ENCODE assay signal across 1 cellular context in genomic region chr16:30956601-30957455, GRCh38.
TF ChIP-seq lines count a peak whose summit lies in the region.

No MANE protein-coding gene starts in this region.

TF ChIP-seq in HepG2, 621 proteins besides CTCF, POLR2A, EP300 and RAD21 (continued from another document and continues in another):
- no peak for TF ChIP-seq ZFP36 (IDR thresholded peaks at IDR 0.05; ENCODE audit: borderline replicate concordance, low read depth, low read length, partially characterized antibody)
- TF ChIP-seq NKX3-1 (CRISPR knock-in tag; IDR thresholded peaks at IDR 0.05), result peak; percentile 19; the same call in 1 of the 2 replicates
- peak; percentile 45; the same call in 1 of the 2 replicates for TF ChIP-seq DPF2 (CRISPR knock-in tag; IDR thresholded peaks at IDR 0.05; ENCODE audit: borderline replicate concordance, low read depth)
- TF ChIP-seq ZNF468 (CRISPR knock-in tag; IDR thresholded peaks at IDR 0.05), result no peak
- no peak for TF ChIP-seq TRIM24 (CRISPR knock-in tag; IDR thresholded peaks at IDR 0.05)
- no peak for TF ChIP-seq NR2F6 (IDR thresholded peaks at IDR 0.05)
- TF ChIP-seq NR2F6 (CRISPR knock-in tag; IDR thresholded peaks at IDR 0.05), result no peak; the same call in 1 of the 2 replicates
- TF ChIP-seq KDM1A (CRISPR knock-in tag; IDR thresholded peaks at IDR 0.05), result peak; percentile 99
- peak; percentile 56; the same call in 1 of the 2 replicates for TF ChIP-seq ZNF264 (CRISPR knock-in tag; IDR thresholded peaks at IDR 0.05)
- TF ChIP-seq ZNF446 (CRISPR knock-in tag; IDR thresholded peaks at IDR 0.05), result peak; percentile 88; the same call in 1 of the 2 replicates
- no peak for TF ChIP-seq ZFP36L2 (CRISPR knock-in tag; IDR thresholded peaks at IDR 0.05)
- peak; percentile 65; the same call in 1 of the 2 replicates for TF ChIP-seq ZNF367 (CRISPR knock-in tag; IDR thresholded peaks at IDR 0.05; ENCODE audit: borderline replicate concordance)
- no peak for TF ChIP-seq DBP (CRISPR knock-in tag; IDR thresholded peaks at IDR 0.05; ENCODE audit: not compliant biosample characterization)
- no peak for TF ChIP-seq ZNF207 (IDR thresholded peaks at IDR 0.05; ENCODE audit: borderline replicate concordance)
- TF ChIP-seq ZNF563 (CRISPR knock-in tag; IDR thresholded peaks at IDR 0.05), result peak; percentile 50; the same call in 1 of the 2 replicates
- TF ChIP-seq ZHX2 (IDR thresholded peaks at IDR 0.05; ENCODE audit: low read depth), result no peak
- TF ChIP-seq ZHX2 (CRISPR knock-in tag; IDR thresholded peaks at IDR 0.05; ENCODE audit: borderline replicate concordance), result peak; percentile 58; the same call in 1 of the 2 replicates
- peak; percentile 81 for TF ChIP-seq SP5 (CRISPR knock-in tag; IDR thresholded peaks at IDR 0.05; ENCODE audit: borderline replicate concordance, low read depth)
- TF ChIP-seq RELA (CRISPR knock-in tag; IDR thresholded peaks at IDR 0.05), result no peak; the same call in none of the 2 replicates
- no peak for TF ChIP-seq HNRNPK (IDR thresholded peaks at IDR 0.05; ENCODE audit: low read depth, low read length, poor library complexity, severe bottlenecking)
- TF ChIP-seq TP53 (CRISPR knock-in tag; conservative IDR thresholded peaks at IDR 0.05), result peak; percentile 66; the same call in 1 of the 2 replicates
- no peak for TF ChIP-seq ZNF326 (CRISPR knock-in tag; IDR thresholded peaks at IDR 0.05; ENCODE audit: borderline replicate concordance)
- peak; percentile 66; the same call in 1 of the 2 replicates for TF ChIP-seq ZBTB10 (CRISPR knock-in tag; IDR thresholded peaks at IDR 0.05; ENCODE audit: borderline replicate concordance)
- TF ChIP-seq ZNF558 (CRISPR knock-in tag; IDR thresholded peaks at IDR 0.05; ENCODE audit: borderline replicate concordance), result no peak
- no peak for TF ChIP-seq ZNF34 (CRISPR knock-in tag; IDR thresholded peaks at IDR 0.05; ENCODE audit: borderline replicate concordance)
- peak; percentile 87 for TF ChIP-seq AKAP8 (CRISPR knock-in tag; IDR thresholded peaks at IDR 0.05)
- TF ChIP-seq SMAD3 (CRISPR knock-in tag; IDR thresholded peaks at IDR 0.05), result 0 out of 2 replicates have a peak, but pooled peaks have one; percentile 35
- TF ChIP-seq ZNF160 (CRISPR knock-in tag; IDR thresholded peaks at IDR 0.05), result peak; percentile 59
- TF ChIP-seq FOXA1 (IDR thresholded peaks at IDR 0.05), result no peak
- peak; percentile 22; the same call in 1 of the 2 replicates for TF ChIP-seq FOXA1 (CRISPR knock-in tag; IDR thresholded peaks at IDR 0.05)
- peak; percentile 100 for TF ChIP-seq ZMYM3 (CRISPR knock-in tag; IDR thresholded peaks at IDR 0.05)
- no peak for TF ChIP-seq CBX2 (IDR thresholded peaks at IDR 0.05; ENCODE audit: low read depth, low read length)
- TF ChIP-seq CBX2 (CRISPR knock-in tag; IDR thresholded peaks at IDR 0.05; ENCODE audit: low read depth), result no peak
- TF ChIP-seq SOX5 (CRISPR knock-in tag; IDR thresholded peaks at IDR 0.05; ENCODE audit: borderline replicate concordance), result no peak
- TF ChIP-seq ZNF777 (CRISPR knock-in tag; IDR thresholded peaks at IDR 0.05), result peak; percentile 64
- peak; percentile 52 for TF ChIP-seq PAXIP1 (CRISPR knock-in tag; conservative IDR thresholded peaks at IDR 0.05)
- no peak for TF ChIP-seq ZNF792 (CRISPR knock-in tag; IDR thresholded peaks at IDR 0.05)
- TF ChIP-seq ZNF879 (CRISPR knock-in tag; IDR thresholded peaks at IDR 0.05), result no peak
- TF ChIP-seq CHD2 (IDR thresholded peaks at IDR 0.05; ENCODE audit: low read depth, low read length), result no peak
- 0 out of 2 replicates have a peak, but pooled peaks have one; percentile 77 for TF ChIP-seq ZNF766 (CRISPR knock-in tag; IDR thresholded peaks at IDR 0.05; ENCODE audit: borderline replicate concordance)
- TF ChIP-seq CCAR2 (optimal IDR thresholded peaks at IDR 0.05; ENCODE audit: low read depth, low read length), result no peak
- no peak for TF ChIP-seq ZFX (CRISPR knock-in tag; IDR thresholded peaks at IDR 0.05; ENCODE audit: low read depth)
- TF ChIP-seq ZBTB20 (CRISPR knock-in tag; IDR thresholded peaks at IDR 0.05; ENCODE audit: borderline replicate concordance, low read depth), result no peak
- TF ChIP-seq EZH2 (conservative IDR thresholded peaks at IDR 0.05; ENCODE audit: low read depth, low read length), result no peak
- 0 out of 2 replicates have a peak, but pooled peaks have one; percentile 14 for TF ChIP-seq MIXL1 (CRISPR knock-in tag; IDR thresholded peaks at IDR 0.05)
- TF ChIP-seq ZNF101 (CRISPR knock-in tag; IDR thresholded peaks at IDR 0.05; ENCODE audit: borderline replicate concordance, low read depth), result no peak
- no peak for TF ChIP-seq ZNF546 (CRISPR knock-in tag; conservative IDR thresholded peaks at IDR 0.05)
- TF ChIP-seq ZEB1 (IDR thresholded peaks at IDR 0.05; ENCODE audit: insufficient replicate concordance, low read depth), result peak; percentile 84
- TF ChIP-seq ZNF670 (CRISPR knock-in tag; IDR thresholded peaks at IDR 0.05; ENCODE audit: borderline replicate concordance), result 0 out of 2 replicates have a peak, but pooled peaks have one; percentile 16
- TF ChIP-seq ZNF629 (CRISPR knock-in tag; conservative IDR thresholded peaks at IDR 0.05), result peak; percentile 100
- no peak for TF ChIP-seq SMC3 (IDR thresholded peaks at IDR 0.05; ENCODE audit: low read length)
- TF ChIP-seq NR2C2 (CRISPR knock-in tag; IDR thresholded peaks at IDR 0.05; ENCODE audit: borderline replicate concordance), result no peak
- no peak for TF ChIP-seq THAP7 (CRISPR knock-in tag; IDR thresholded peaks at IDR 0.05)
- TF ChIP-seq SIN3B (IDR thresholded peaks at IDR 0.05; ENCODE audit: low read length), result no peak
- TF ChIP-seq YEATS2 (CRISPR knock-in tag; IDR thresholded peaks at IDR 0.05; ENCODE audit: borderline replicate concordance), result no peak
- no peak for TF ChIP-seq MLXIP (CRISPR knock-in tag; IDR thresholded peaks at IDR 0.05; ENCODE audit: borderline replicate concordance)
- TF ChIP-seq HNRNPLL (IDR thresholded peaks at IDR 0.05; ENCODE audit: low read depth, low read length, poor library complexity, severe bottlenecking), result no peak
- 0 out of 2 replicates have a peak, but pooled peaks have one; percentile 25 for TF ChIP-seq ZFP36L1 (CRISPR knock-in tag; IDR thresholded peaks at IDR 0.05)
